9 cellular contexts compared by ENCODE assay signal in genomic region chr9:121359358-121360294, GRCh38. TPM values are rescaled to one million over a fixed set of nuclear protein-coding genes. Genes with fewer than 3 reads are reported as not detected.
DNase-seq lines count a peak whose midpoint lies in the region; ATAC-seq and TF ChIP-seq lines count a peak whose summit lies in the region.
"Had no signal": no experiment of that assay in that cellular context is flagged by ENCODE, and none has a peak within 500 bp of the region (broad histone marks: within the 10 kb centered on the region; RNA-seq: fewer than 3 reads in every experiment).

No MANE protein-coding gene starts in this region.

- no peak overlapping the region for H3K4me3 Mint-ChIP-seq in nephron progenitor cell
- H3K4me3 Mint-ChIP-seq: brain had no signal

- no peaks in the 10 kb centered on the region for H3K9me3 Mint-ChIP-seq in nephron progenitor cell

- in situ Hi-C loops in astrocyte of the spinal cord (cut with HindIII; ENCODE audit: low sequenced_read_pairs), result no loop called here

- peaks cover 40% of the 10 kb centered on the region in 2 donors for H3K4me1 ChIP-seq in muscle layer of duodenum (ENCODE audit: control insufficient read depth in 1 of 2, insufficient read depth in 2 of 2, low read length in 2 of 2)

- TF ChIP-seq CTCF in BJ (IDR thresholded peaks at IDR 0.05; ENCODE audit: insufficient read depth, low read depth, low read length) (no peak), astrocyte of the spinal cord (IDR thresholded peaks at IDR 0.05; ENCODE audit: low read depth, low read length) (no peak), nephron progenitor cell (IDR thresholded peaks at IDR 0.05) (no peak)

- H3K36me3 ChIP-seq in BJ (ENCODE audit: control insufficient read depth, insufficient read depth, low read length), result no peaks in the 10 kb centered on the region; the same call in 1 of the 2 replicates
- H3K36me3 ChIP-seq in muscle layer of duodenum (ENCODE audit: control insufficient read depth in 1 of 2, insufficient read depth in 2 of 2, low read length in 2 of 2), result peaks cover 4 to 6% of the 10 kb centered on the region in 2 donors

- no peak overlapping the region for H3K4me3 ChIP-seq in BJ (ENCODE audit: low read depth, low read length)
- no peak overlapping the region for H3K4me3 ChIP-seq in astrocyte of the spinal cord (ENCODE audit: low read depth, low read length)
- H3K4me3 ChIP-seq in muscle layer of duodenum (ENCODE audit: low read depth in 1 of 2, low read length in 2 of 2), result peak overlapping the region in 1 of 2 donors; percentile 21

- H3K27me3 ChIP-seq in BJ (ENCODE audit: control insufficient read depth, insufficient read depth, low read length), result no peaks in the 10 kb centered on the region
- no peaks in the 10 kb centered on the region for H3K27me3 ChIP-seq in muscle layer of duodenum (ENCODE audit: low read depth, low read length)

- peak overlapping the region; percentile 54 for H3K27ac ChIP-seq in muscle layer of duodenum (ENCODE audit: low read length)

- no peak overlapping the region for H3K27ac Mint-ChIP-seq in nephron progenitor cell

- H3K4me1 Mint-ChIP-seq in nephron progenitor cell, result peaks cover 9% of the 10 kb centered on the region

- DNase-seq in BJ (ENCODE audit: low read depth) (peak; percentile 63), astrocyte of the spinal cord (ENCODE audit: low read depth, low spot score) (peak; percentile 49), NCI-H2107 treated with DMSO at 0.1 percent for 48 hours (lab: John Stamatoyannopoulos, UW; ENCODE audit: unreplicated experiment) (no peak), NCI-H82 treated with DMSO at 0.1 percent for 48 hours (lab: John Stamatoyannopoulos, UW; ENCODE audit: unreplicated experiment) (no peak), nephron progenitor cell (no peak)

- H3K36me3 Mint-ChIP-seq in nephron progenitor cell (ENCODE audit: low read depth), result no peaks in the 10 kb centered on the region
- H3K36me3 Mint-ChIP-seq: brain had no signal

- POLR2A ChIA-PET in BJ (lab: Charles Lee), result no interaction called here

- ATAC-seq in HG03354 (IDR thresholded peaks at IDR 0.05; ENCODE audit: poor library complexity, severe bottlenecking, unreplicated experiment) (peak; percentile 43), GM21528 (IDR thresholded peaks at IDR 0.05; ENCODE audit: low FRiP score, unreplicated experiment) (no peak)

- CTCF ChIA-PET in BJ (lab: Yijun Ruan, JAX), result interaction anchor here (1.6 to 1.9 kb wide), 2 partner anchors 40 to 134 kb away, joined by 3 to 7 read pairs; no protein-coding TSS in a partner anchor

- no peaks in the 10 kb centered on the region for H3K9me3 ChIP-seq in muscle layer of duodenum (ENCODE audit: control insufficient read depth in 1 of 2, low read length in 2 of 2)

- H3K27me3 Mint-ChIP-seq in nephron progenitor cell (ENCODE audit: low read depth, poor library complexity), result peaks cover 4% of the 10 kb centered on the region
- H3K27me3 Mint-ChIP-seq: brain had no signal

RNA-seq across cellular contexts. Expression of gene STOM, which starts 10.4 kb away (rescaled TPM):
- 223 and 275 TPM in 2 replicates for polyA plus RNA-seq in BJ (2011; rRNA removed)
- polyA minus RNA-seq in BJ (2011; rRNA and poly(A)+ RNA removed), result 89.2 and 94.1 TPM in 2 replicates

Comparison
In these comparisons a context has a peak if more than half of its experiments do, and no peak if none do; other contexts are left out.
1. DNase-seq: peak in BJ (single experiment) and astrocyte of the spinal cord (single experiment); none in NCI-H2107 treated with DMSO at 0.1 percent for 48 hours (single experiment), NCI-H82 treated with DMSO at 0.1 percent for 48 hours (single experiment) and nephron progenitor cell (single experiment).